ENCODE assay signal across 8 cellular contexts in the genomic region with DNA sequence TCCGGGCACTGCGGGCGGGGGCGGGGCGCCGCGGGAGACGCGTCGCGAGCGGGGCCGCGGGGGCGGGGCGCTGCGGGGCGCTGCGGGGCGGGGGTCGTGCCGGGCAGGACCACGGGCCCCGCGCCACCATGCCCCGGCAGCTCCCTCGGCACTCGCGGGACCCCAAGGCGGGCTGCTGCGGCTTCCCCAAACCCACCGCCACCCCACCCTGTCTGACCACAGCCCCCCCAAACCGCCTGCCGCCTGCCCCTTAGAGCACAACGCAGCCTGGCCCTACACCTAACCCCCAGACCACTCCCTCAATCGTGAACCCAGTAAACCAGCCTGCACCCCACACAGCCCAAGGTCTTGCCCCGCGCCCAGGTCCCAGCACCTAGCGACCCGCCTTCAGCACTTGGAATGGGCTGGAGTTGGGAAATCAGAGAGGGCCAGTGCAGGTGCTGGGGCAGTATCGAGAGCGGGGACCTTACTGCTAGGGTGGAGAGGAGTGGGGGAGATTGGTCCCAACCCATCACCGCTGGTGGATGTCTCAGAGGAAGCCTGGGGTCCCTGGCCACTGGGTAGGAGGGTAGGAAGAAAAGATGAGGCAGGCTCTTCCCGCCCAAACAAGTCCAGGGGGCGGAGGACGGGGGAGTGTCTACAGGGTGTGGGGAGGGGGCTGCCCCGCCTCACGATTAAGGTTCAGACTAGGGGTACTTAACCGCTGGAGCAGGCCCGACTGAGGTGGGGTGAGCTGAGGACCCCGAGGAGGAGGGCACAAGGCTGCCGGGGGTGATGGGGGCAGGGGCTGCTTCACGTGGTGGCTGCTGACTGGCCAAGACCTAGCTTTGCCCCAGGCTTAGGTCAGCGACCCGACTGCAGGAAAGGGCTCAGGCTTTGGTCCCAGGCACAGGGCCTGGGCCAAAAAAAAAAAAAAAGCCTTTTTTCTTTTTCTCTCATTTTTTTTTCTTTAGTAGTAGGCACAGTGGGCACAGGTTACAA. TPM values are rescaled to one million over a fixed set of nuclear protein-coding genes. Genes with fewer than 3 reads are reported as not detected.
A peak's percentile ranks its signal among the peaks of the same experiment; 100 is the strongest.
DNase-seq lines count a peak whose midpoint lies in the region; ATAC-seq and TF ChIP-seq lines count a peak whose summit lies in the region.

No MANE protein-coding gene starts in this region.

- CTCF ChIA-PET in activated naive CD4-positive, alpha-beta T cell treated with anti-CD3 and anti-CD28 coated beads, Interleukin-2, amount 10 ng/mL, durations not matched to agents 7 days and 5 days (lab: Charles Lee): interaction anchor here (0.9 to 1.7 kb wide), 5 partner anchors 8 to 26 kb away, joined by 3 to 6 read pairs (median 3); no protein-coding TSS in a partner anchor

- H3K4me1 ChIP-seq in endodermal cell (ENCODE audit: control insufficient read depth, insufficient read depth, low read length): peaks cover 15% of the 10 kb centered on the region

- H3K27me3 Mint-ChIP-seq in activated naive CD4-positive, alpha-beta T cell treated with anti-CD3 and anti-CD28 coated beads, Interleukin-2, amount 10 ng/mL, durations not matched to agents 7 days and 5 days: no peaks in the 10 kb centered on the region
- no peaks in the 10 kb centered on the region for H3K27me3 Mint-ChIP-seq in endodermal cell (ENCODE audit: insufficient read depth)
- no peaks in the 10 kb centered on the region for H3K27me3 Mint-ChIP-seq in naive B cell

- peak overlapping the region; percentile 81 for H3K9ac ChIP-seq in endodermal cell (ENCODE audit: extremely low read depth, low read length, poor library complexity, severe bottlenecking)

- peaks cover 65% of the 10 kb centered on the region for H3K4me1 Mint-ChIP-seq in activated naive CD4-positive, alpha-beta T cell treated with anti-CD3 and anti-CD28 coated beads, Interleukin-2, amount 10 ng/mL, durations not matched to agents 7 days and 5 days
- H3K4me1 Mint-ChIP-seq in endodermal cell (peaks cover 42% of the 10 kb centered on the region), naive B cell (peaks cover 46 to 56% (median 53%) of the 10 kb centered on the region in 3 donors)

- H3K4me3 ChIP-seq in endodermal cell (ENCODE audit: low read length): peak overlapping the region; percentile 78

- no peaks in the 10 kb centered on the region for H3K27me3 ChIP-seq in endodermal cell (ENCODE audit: control insufficient read depth, insufficient read depth, low read length, poor library complexity, severe bottlenecking)

- H3K9me3 ChIP-seq in endodermal cell (ENCODE audit: control insufficient read depth, low read length): no peaks in the 10 kb centered on the region

- peak; percentile 54 for DNase-seq in activated naive CD4-positive, alpha-beta T cell treated with anti-CD3 and anti-CD28 coated beads, Interleukin-2, amount 10 ng/mL, durations not matched to agents 7 days and 5 days
- no peak for DNase-seq in activated naive CD4-positive, alpha-beta T cell treated with Interleukin-2 at 50 U/mL for 16 hours
- DNase-seq in SK-N-DZ (ENCODE audit: low spot score) (peak; percentile 58), endodermal cell (peak; percentile 93), naive B cell (no peak), NK-92 (lab: John Stamatoyannopoulos, UW; ENCODE audit: unreplicated experiment) (no peak)

- peak overlapping the region; percentile 75 for H3K4me3 Mint-ChIP-seq in activated naive CD4-positive, alpha-beta T cell treated with anti-CD3 and anti-CD28 coated beads, Interleukin-2, amount 10 ng/mL, durations not matched to agents 7 days and 5 days
- H3K4me3 Mint-ChIP-seq in endodermal cell (peak overlapping the region; percentile 77), naive B cell (peak overlapping the region; percentile 83 to 97 (median 92))

- no peaks in the 10 kb centered on the region for H3K9me3 Mint-ChIP-seq in activated naive CD4-positive, alpha-beta T cell treated with anti-CD3 and anti-CD28 coated beads, Interleukin-2, amount 10 ng/mL, durations not matched to agents 7 days and 5 days
- H3K9me3 Mint-ChIP-seq in endodermal cell: no peaks in the 10 kb centered on the region
- no peaks in the 10 kb centered on the region for H3K9me3 Mint-ChIP-seq in naive B cell

- 4 to 19% methylated on average over 7 to 55 of the region's 55 CpGs for WGBS in endodermal cell (ENCODE audit: insufficient coverage in 1 of 2, insufficient read length in 1 of 2), 2 experiments

- TF ChIP-seq CTCF in endodermal cell (conservative IDR thresholded peaks at IDR 0.05): no peak

- H3K27ac Mint-ChIP-seq in activated naive CD4-positive, alpha-beta T cell treated with anti-CD3 and anti-CD28 coated beads, Interleukin-2, amount 10 ng/mL, durations not matched to agents 7 days and 5 days: peak overlapping the region; percentile 98
- peak overlapping the region; percentile 98 for H3K27ac Mint-ChIP-seq in endodermal cell
- H3K27ac Mint-ChIP-seq in naive B cell: peak overlapping the region in 5 of 6 donors; percentile 80 to 100 (median 98)

- peaks cover 33% of the 10 kb centered on the region for H3K36me3 Mint-ChIP-seq in activated naive CD4-positive, alpha-beta T cell treated with anti-CD3 and anti-CD28 coated beads, Interleukin-2, amount 10 ng/mL, durations not matched to agents 7 days and 5 days
- H3K36me3 Mint-ChIP-seq in endodermal cell (ENCODE audit: low read depth): peaks cover 31% of the 10 kb centered on the region
- H3K36me3 Mint-ChIP-seq in naive B cell: peaks cover 0 to 5% of the 10 kb centered on the region in 2 donors

- H3K27ac ChIP-seq in endodermal cell (ENCODE audit: low read depth, low read length): peak overlapping the region; percentile 91

- ATAC-seq in naive B cell (ENCODE audit: low read depth in 2 of 2) (peak; percentile 11 to 22), GM18909 (IDR thresholded peaks at IDR 0.05; ENCODE audit: poor library complexity, unreplicated experiment) (no peak), GM18873 (IDR thresholded peaks at IDR 0.05; ENCODE audit: low FRiP score, unreplicated experiment) (no peak)

- H3K36me3 ChIP-seq in endodermal cell (ENCODE audit: control insufficient read depth, insufficient read depth, low read length): peaks cover 27% of the 10 kb centered on the region

RNA-seq across cellular contexts. Expression of a gene that starts 0.5 kb away (rescaled TPM):
- polyA plus RNA-seq in SK-N-DZ (2014; cell fraction: cytosol; rRNA removed): 20.2 and 21.1 TPM in 2 replicates
- polyA plus RNA-seq in SK-N-DZ (2014; cell fraction: nucleus; rRNA removed): 33.0 and 65.8 TPM in 2 replicates
- total RNA-seq in endodermal cell: 10 to 100 TPM; 32.1 to 32.2 TPM
- 57.3 TPM for polyA plus RNA-seq in endodermal cell (2013, experiment 1 of 2)
- 46.3 TPM for polyA plus RNA-seq in endodermal cell (2013, experiment 2 of 2)
- 10 to 100 TPM; 37.8 to 89.1 (median 65.9) TPM for polyA plus RNA-seq in naive B cell (ENCODE audit: low read depth in 6 of 6)

RNA-seq across cellular contexts. Expression of a gene that starts 11.1 kb away (rescaled TPM):
- 8.1 and 24.4 TPM in 2 replicates for polyA plus RNA-seq in SK-N-DZ (2014; cell fraction: cytosol; rRNA removed)
- 10.2 and 34.8 TPM in 2 replicates for polyA plus RNA-seq in SK-N-DZ (2014; cell fraction: nucleus; rRNA removed)
- 10 to 100 TPM; 38.3 to 53.7 TPM for total RNA-seq in endodermal cell
- 24.2 TPM for polyA plus RNA-seq in endodermal cell (2013, experiment 1 of 2)
- polyA plus RNA-seq in endodermal cell (2013, experiment 2 of 2): 19.0 TPM
- polyA plus RNA-seq in naive B cell (ENCODE audit: low read depth in 6 of 6): 10 to 100 TPM in 5 of 6 donors, 1 to 10 TPM in 1; 4.5 to 20.9 (median 13.5) TPM

RNA-seq across cellular contexts. Expression of a gene that starts 12.9 kb away (rescaled TPM):
- 32.7 and 35.3 TPM in 2 replicates for polyA plus RNA-seq in SK-N-DZ (2014; cell fraction: cytosol; rRNA removed)
- 42.2 and 44.9 TPM in 2 replicates for polyA plus RNA-seq in SK-N-DZ (2014; cell fraction: nucleus; rRNA removed)
- 10 to 100 TPM; 26.2 to 27.7 TPM for total RNA-seq in endodermal cell
- 79.3 TPM for polyA plus RNA-seq in endodermal cell (2013, experiment 1 of 2)
- polyA plus RNA-seq in endodermal cell (2013, experiment 2 of 2): 69.1 TPM
- 10 to 100 TPM; 29.9 to 42.3 (median 34.7) TPM for polyA plus RNA-seq in naive B cell (ENCODE audit: low read depth in 6 of 6)

RNA-seq across cellular contexts. Expression of a gene that starts 26.7 kb away (rescaled TPM):
- 7.7 and 9.6 TPM in 2 replicates for polyA plus RNA-seq in SK-N-DZ (2014; cell fraction: cytosol; rRNA removed)
- 3.0 and 7.0 TPM in 2 replicates for polyA plus RNA-seq in SK-N-DZ (2014; cell fraction: nucleus; rRNA removed)
- 1 to 10 TPM; 4.1 to 5.5 TPM for total RNA-seq in endodermal cell
- 3.5 TPM for polyA plus RNA-seq in endodermal cell (2013, experiment 1 of 2)
- 3.2 TPM for polyA plus RNA-seq in endodermal cell (2013, experiment 2 of 2)
- polyA plus RNA-seq in naive B cell (ENCODE audit: low read depth in 6 of 6): 10 to 100 TPM; 14.8 to 24.2 (median 20.4) TPM

RNA-seq across cellular contexts. Expression of a gene that starts 39.4 kb away (rescaled TPM):
- polyA plus RNA-seq in SK-N-DZ (2014; cell fraction: cytosol; rRNA removed): 2.8 and 5.1 TPM in 2 replicates
- polyA plus RNA-seq in SK-N-DZ (2014; cell fraction: nucleus; rRNA removed): 3.8 and 5.2 TPM in 2 replicates
- total RNA-seq in endodermal cell: 1 to 10 TPM in 1 of 2 donors, under 1 TPM in 1; 0.40 to 2.2 TPM
- polyA plus RNA-seq in endodermal cell (2013, experiment 1 of 2): 0.89 TPM
- 0.87 TPM for polyA plus RNA-seq in endodermal cell (2013, experiment 2 of 2)
- polyA plus RNA-seq in naive B cell (ENCODE audit: low read depth in 6 of 6): not detected

Comparison
In these comparisons a context has a peak if more than half of its experiments do, and no peak if none do; other contexts are left out.
1. DNase-seq: peak in activated naive CD4-positive, alpha-beta T cell treated with anti-CD3 and anti-CD28 coated beads, Interleukin-2, amount 10 ng/mL, durations not matched to agents 7 days and 5 days (single experiment), SK-N-DZ (single experiment) and endodermal cell (single experiment); none in activated naive CD4-positive, alpha-beta T cell treated with Interleukin-2 at 50 U/mL for 16 hours (single experiment), naive B cell (single experiment) and NK-92 (single experiment).
2. ATAC-seq: peak in naive B cell (2 of 2); none in GM18909 (single experiment) and GM18873 (single experiment).
3. Peak in every context shown above with its lines, with median percentiles within 50 percentile points of each other: H3K27ac Mint-ChIP-seq and H3K4me3 Mint-ChIP-seq.